9 cellular contexts compared by ENCODE assay signal in genomic region chr10:96834121-96834520, GRCh38. TPM values are rescaled to one million over a fixed set of nuclear protein-coding genes. Genes with fewer than 3 reads are reported as not detected.
DNase-seq lines count a peak whose midpoint lies in the region; ATAC-seq and TF ChIP-seq lines count a peak whose summit lies in the region.
"Had no signal": no experiment of that assay in that cellular context is flagged by ENCODE, and none has a peak within 500 bp of the region (broad histone marks: within the 10 kb centered on the region; RNA-seq: fewer than 3 reads in every experiment).

No MANE protein-coding gene starts in this region.

- no peaks in the 10 kb centered on the region for H4K20me1 ChIP-seq in H9 (ENCODE audit: control insufficient read depth, insufficient read depth, insufficient read length)

- H3K27ac ChIP-seq in H9 (ENCODE audit: insufficient read length, low read depth, low read length) = no peak overlapping the region
- H3K27ac ChIP-seq in gastroesophageal sphincter = peak overlapping the region in 3 of 4 donors; percentile 95 to 99 (median 99)
- H3K27ac ChIP-seq in skeletal muscle tissue (ENCODE audit: low read depth, low read length) = peak overlapping the region; percentile 86

- no peak overlapping the region for H4K91ac ChIP-seq in H9 (ENCODE audit: insufficient read length, low read depth, low read length)

- no peak overlapping the region for H2AFZ ChIP-seq in H9 (ENCODE audit: low read length)

- no peak for TF ChIP-seq EP300 in gastroesophageal sphincter (IDR thresholded peaks at IDR 0.05)

- no peak overlapping the region for H2BK120ac ChIP-seq in H9 (ENCODE audit: low read depth, low read length, poor library complexity, severe bottlenecking)

- peaks cover 47 to 49% of the 10 kb centered on the region in 2 experiments for H3K4me1 Mint-ChIP-seq in H9
- peaks cover 36% of the 10 kb centered on the region for H3K4me1 Mint-ChIP-seq in T-helper 17 cell

- H4K8ac ChIP-seq in H9 (replicated peaks; ENCODE audit: insufficient read length, low read depth, low read length) = no peak overlapping the region

- no peak overlapping the region for H2BK12ac ChIP-seq in H9 (ENCODE audit: insufficient read length, low read depth, low read length)

- H2BK15ac ChIP-seq in H9 (ENCODE audit: low read depth, low read length) = no peak overlapping the region

- H3K56ac ChIP-seq in H9 (ENCODE audit: insufficient read length, low read depth, low read length) = no peak overlapping the region

- peaks cover 3% of the 10 kb centered on the region for H3K23me2 ChIP-seq in H9 (ENCODE audit: insufficient read length, low read depth, low read length, poor library complexity, severe bottlenecking)

- H2BK5ac ChIP-seq in H9 (ENCODE audit: insufficient read length, low read length) = no peak overlapping the region

- H3K4me3 Mint-ChIP-seq in H9 = peak overlapping the region; percentile 96 to 100
- H3K4me3 Mint-ChIP-seq in T-helper 17 cell = peak overlapping the region; percentile 91

- peaks cover 6 to 24% (median 14%) of the 10 kb centered on the region in 3 experiments for H3K36me3 Mint-ChIP-seq in H9 (ENCODE audit: insufficient read depth in 1 of 3, low read depth in 3 of 3)
- H3K36me3 Mint-ChIP-seq in T-helper 17 cell (ENCODE audit: low read depth) = no peaks in the 10 kb centered on the region

- H3K9ac ChIP-seq in H9 (ENCODE audit: extremely low read depth, insufficient read length, low read length) (no peak overlapping the region), skeletal muscle tissue (ENCODE audit: low read depth in 1 of 3, low read length in 3 of 3) (peak overlapping the region; percentile 85 to 88 (median 87))

- no peak overlapping the region for H3T11ph ChIP-seq in H9 (ENCODE audit: low read length)

- in situ Hi-C loops in G401 (cut with HindIII; ENCODE audit: low sequenced_read_pairs) = no loop called here

- DNase-seq in H9 (no peak), T-helper 17 cell (no peak), G401 (ENCODE audit: low spot score) (no peak), ecto neural progenitor cell (ENCODE audit: low spot score) (no peak)
- no peak for DNase-seq in central memory CD4-positive, alpha-beta T cell
- DNase-seq: stimulated activated CD8-positive, alpha-beta memory T cell treated with anti-CD3 and anti-CD28 coated beads, Interleukin-4, amount 100 ng/mL, for 48 hours had no signal

- no CpG with 5 or more reads among the region's 8 CpGs for WGBS in H9 (ENCODE audit: extremely low coverage, insufficient read length, low lambda C conversion rate)
- WGBS in gastroesophageal sphincter (ENCODE audit: low coverage in 1 of 2), 2 donors = 43 to 49% methylated on average over 8 of the region's 8 CpGs

- no peak overlapping the region for H3K4ac ChIP-seq in H9 (ENCODE audit: low read depth, low read length)

- ATAC-seq in T-helper 17 cell (no peak), gastroesophageal sphincter (no peak), HG03159 (IDR thresholded peaks at IDR 0.05; ENCODE audit: unreplicated experiment) (no peak)

- no peak overlapping the region for H2BK20ac ChIP-seq in H9 (ENCODE audit: low read depth, low read length, poor library complexity, severe bottlenecking)

- H3K36me3 ChIP-seq in gastroesophageal sphincter (no peaks in the 10 kb centered on the region), skeletal muscle tissue (ENCODE audit: control insufficient read depth in 3 of 3, insufficient read depth in 3 of 3, low read length in 3 of 3) (peaks cover 0 to 2% (median 0%) of the 10 kb centered on the region in 3 donors)

- TF ChIP-seq POLR2A in gastroesophageal sphincter (IDR thresholded peaks at IDR 0.05) = no peak

- no peak overlapping the region for H2AK5ac ChIP-seq in H9 (ENCODE audit: insufficient read length, low read length)

- no peak overlapping the region for H3K18ac ChIP-seq in H9 (ENCODE audit: insufficient read length, low read depth, low read length)

- H3K27me3 Mint-ChIP-seq in H9 (ENCODE audit: low read depth) (no peaks in the 10 kb centered on the region; the same call in 1 of the 2 replicates), T-helper 17 cell (no peaks in the 10 kb centered on the region)

- H3K23ac ChIP-seq in H9 (ENCODE audit: insufficient read length, low read depth, low read length) = no peak overlapping the region

- H4K5ac ChIP-seq in H9 (ENCODE audit: insufficient read length, low read depth, low read length) = no peak overlapping the region

- no peaks in the 10 kb centered on the region for H3K9me3 ChIP-seq in H9 (ENCODE audit: control insufficient read depth, low read depth, low read length)
- H3K9me3 ChIP-seq in T-helper 17 cell (ENCODE audit: control insufficient read depth, low read length, poor library complexity, severe bottlenecking) = no peaks in the 10 kb centered on the region
- no peaks in the 10 kb centered on the region for H3K9me3 ChIP-seq in gastroesophageal sphincter
- no peaks in the 10 kb centered on the region for H3K9me3 ChIP-seq in skeletal muscle tissue (ENCODE audit: control insufficient read depth in 3 of 3, low read length in 3 of 3)

- TF ChIP-seq CTCF in H9 (conservative IDR thresholded peaks at IDR 0.05) (no peak), gastroesophageal sphincter (IDR thresholded peaks at IDR 0.05) (no peak)

- no peaks in the 10 kb centered on the region for H3K79me1 ChIP-seq in H9 (ENCODE audit: insufficient read depth, low read depth, low read length, poor library complexity, severe bottlenecking)

- H3K4me1 ChIP-seq in H9 (ENCODE audit: insufficient read depth, low read length) = no peaks in the 10 kb centered on the region; the same call in 1 of the 2 replicates
- peaks cover 0 to 75% (median 9%) of the 10 kb centered on the region in 3 donors for H3K4me1 ChIP-seq in gastroesophageal sphincter
- peaks cover 23 to 33% (median 33%) of the 10 kb centered on the region in 3 donors for H3K4me1 ChIP-seq in skeletal muscle tissue (ENCODE audit: control insufficient read depth in 3 of 3, insufficient read depth in 3 of 3, low read length in 3 of 3)

- H3K14ac ChIP-seq in H9 (ENCODE audit: insufficient read depth, low read length) = no peak overlapping the region

- peak overlapping the region; percentile 81 for H3K4me2 ChIP-seq in H9 (ENCODE audit: insufficient read depth, insufficient read length, low read length)

- peak overlapping the region; percentile 68 to 99 (median 99); a peak in 4 of 7 replicates for H3K27ac Mint-ChIP-seq in H9
- H3K27ac Mint-ChIP-seq in T-helper 17 cell = peak overlapping the region; percentile 70

- H3K9me3 Mint-ChIP-seq in H9 = no peaks in the 10 kb centered on the region

- H3K4me3 ChIP-seq in gastroesophageal sphincter (peak overlapping the region in 1 of 2 donors; percentile 97), skeletal muscle tissue (ENCODE audit: low read length in 3 of 3) (peak overlapping the region; percentile 81 to 87 (median 86))

- H3K27me3 ChIP-seq in H9 (ENCODE audit: insufficient read depth, low read length) (no peaks in the 10 kb centered on the region), gastroesophageal sphincter (no peaks in the 10 kb centered on the region), skeletal muscle tissue (ENCODE audit: control insufficient read depth in 3 of 3, insufficient read depth in 3 of 3, low read length in 3 of 3) (no peaks in the 10 kb centered on the region)

- peaks cover 30% of the 10 kb centered on the region; the same call in 1 of the 2 replicates for H3K79me2 ChIP-seq in H9 (ENCODE audit: insufficient read depth, low read length)

RNA-seq across cellular contexts. Expression of gene LCOR, which starts 2.0 kb away (rescaled TPM):
- total RNA-seq in H9 (2021) (39.8 and 42.1 TPM in 2 replicates), T-helper 17 cell (10 to 100 TPM; 50.5 to 63.0 TPM), gastroesophageal sphincter (100 to 1,000 TPM in 1 of 4 donors, 10 to 100 TPM in 3; 22.3 to 220 (median 38.5) TPM), skeletal muscle tissue (31.3 TPM)
- total RNA-seq in G401 (2014; rRNA removed; shearing (Covaris generic)) = 6.6 and 56.5 TPM in 2 replicates
